ENCODE assay signal across 3 cellular contexts in the genomic region with DNA sequence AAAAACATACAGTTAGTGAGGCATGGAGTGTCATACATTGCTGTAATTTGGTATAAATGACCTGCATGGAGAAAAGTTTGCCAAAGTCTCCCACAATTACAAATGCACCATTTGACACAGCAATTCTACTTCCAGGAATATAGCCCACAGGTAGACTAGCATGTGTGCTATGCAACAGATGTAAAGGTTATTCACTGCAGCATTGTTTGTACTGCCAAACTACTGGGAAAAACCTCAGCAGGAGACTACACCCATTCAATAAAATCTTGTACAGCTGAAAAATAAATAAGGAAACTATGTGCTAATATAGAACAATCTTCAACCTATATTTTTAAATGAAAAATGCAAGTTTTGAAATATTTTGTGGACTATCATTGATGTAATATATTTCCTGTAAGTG. TPM values are rescaled to one million over a fixed set of nuclear protein-coding genes. Genes with fewer than 3 reads are reported as not detected.
"Had no signal": no experiment of that assay in that cellular context is flagged by ENCODE, and none has a peak within 500 bp of the region (broad histone marks: within the 10 kb centered on the region; RNA-seq: fewer than 3 reads in every experiment).

No MANE protein-coding gene starts in this region.

RNA-seq across cellular contexts. Expression of a gene that starts 17.8 kb away (rescaled TPM):
- total RNA-seq: LHCN-M2, MCF 10A, NCI-H460 had no signal
